ENCODE assay signal across 1 cellular context in genomic region chr1:87335175-87335992, GRCh38.
TF ChIP-seq lines count a peak whose summit lies in the region.

No MANE protein-coding gene starts in this region.

TF ChIP-seq in HEK293, 187 proteins besides CTCF, POLR2A, EP300 and RAD21 (continued from another document and continues in another):
- no peak for TF ChIP-seq GLI4 (tag by site-specific recombination; IDR thresholded peaks at IDR 0.05)
- no peak for TF ChIP-seq ZNF654 (tag by site-specific recombination; IDR thresholded peaks at IDR 0.05; ENCODE audit: low read depth)
- no peak for TF ChIP-seq ZNF404 (tag by site-specific recombination; IDR thresholded peaks at IDR 0.05)
- no peak for TF ChIP-seq ZNF16 (tag by site-specific recombination; IDR thresholded peaks at IDR 0.05; ENCODE audit: low read depth)
- TF ChIP-seq, protein P1, sequence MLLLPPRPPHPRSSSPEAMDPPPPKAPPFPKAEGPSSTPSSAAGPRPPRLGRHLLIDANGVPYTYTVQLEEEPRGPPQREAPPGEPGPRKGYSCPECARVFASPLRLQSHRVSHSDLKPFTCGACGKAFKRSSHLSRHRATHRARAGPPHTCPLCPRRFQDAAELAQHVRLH (tag by site-specific recombination; IDR thresholded peaks at IDR 0.05), result no peak
- TF ChIP-seq WT1 (tag by site-specific recombination; IDR thresholded peaks at IDR 0.05), result no peak; the same call in 1 of the 2 replicates
- no peak for TF ChIP-seq GLIS1 (tag by site-specific recombination; IDR thresholded peaks at IDR 0.05)
- TF ChIP-seq, protein P2, sequence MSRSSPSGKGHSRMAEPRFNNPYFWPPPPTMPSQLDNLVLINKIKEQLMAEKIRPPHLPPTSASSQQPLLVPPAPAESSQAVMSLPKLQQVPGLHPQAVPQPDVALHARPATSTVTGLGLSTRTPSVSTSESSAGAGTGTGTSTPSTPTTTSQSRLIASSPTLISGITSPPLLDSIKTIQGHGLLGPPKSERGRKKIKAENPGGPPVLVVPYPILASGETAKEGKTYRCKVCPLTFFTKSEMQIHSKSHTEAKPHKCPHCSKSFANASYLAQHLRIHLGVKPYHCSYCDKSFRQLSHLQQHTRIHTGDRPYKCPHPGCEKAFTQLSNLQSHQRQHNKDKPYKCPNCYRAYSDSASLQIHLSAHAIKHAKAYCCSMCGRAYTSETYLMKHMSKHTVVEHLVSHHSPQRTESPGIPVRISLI (tag by site-specific recombination; IDR thresholded peaks at IDR 0.05), result no peak
- TF ChIP-seq ZNF747 (tag by site-specific recombination; IDR thresholded peaks at IDR 0.05), result no peak
- TF ChIP-seq, protein P3, sequence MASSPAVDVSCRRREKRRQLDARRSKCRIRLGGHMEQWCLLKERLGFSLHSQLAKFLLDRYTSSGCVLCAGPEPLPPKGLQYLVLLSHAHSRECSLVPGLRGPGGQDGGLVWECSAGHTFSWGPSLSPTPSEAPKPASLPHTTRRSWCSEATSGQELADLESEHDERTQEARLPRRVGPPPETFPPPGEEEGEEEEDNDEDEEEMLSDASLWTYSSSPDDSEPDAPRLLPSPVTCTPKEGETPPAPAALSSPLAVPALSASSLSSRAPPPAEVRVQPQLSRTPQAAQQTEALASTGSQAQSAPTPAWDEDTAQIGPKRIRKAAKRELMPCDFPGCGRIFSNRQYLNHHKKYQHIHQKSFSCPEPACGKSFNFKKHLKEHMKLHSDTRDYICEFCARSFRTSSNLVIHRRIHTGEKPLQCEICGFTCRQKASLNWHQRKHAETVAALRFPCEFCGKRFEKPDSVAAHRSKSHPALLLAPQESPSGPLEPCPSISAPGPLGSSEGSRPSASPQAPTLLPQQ (tag by site-specific recombination; IDR thresholded peaks at IDR 0.05), result no peak
- no peak for TF ChIP-seq ZNF433 (tag by site-specific recombination; IDR thresholded peaks at IDR 0.05; ENCODE audit: low read depth)
- TF ChIP-seq ZNF555 (tag by site-specific recombination; conservative IDR thresholded peaks at IDR 0.05), result no peak
- no peak for TF ChIP-seq ZNF239 (tag by site-specific recombination; IDR thresholded peaks at IDR 0.05)
- TF ChIP-seq TRIM28 (IDR thresholded peaks at IDR 0.05; ENCODE audit: borderline replicate concordance, low read length), result no peak
- no peak for TF ChIP-seq MYNN (tag by site-specific recombination; IDR thresholded peaks at IDR 0.05; ENCODE audit: borderline replicate concordance)
- TF ChIP-seq ZNF777 (tag by site-specific recombination; IDR thresholded peaks at IDR 0.05; ENCODE audit: borderline replicate concordance), result no peak
- TF ChIP-seq ZNF843 (tag by site-specific recombination; IDR thresholded peaks at IDR 0.05), result no peak
- no peak for TF ChIP-seq SP3 (tag by site-specific recombination; IDR thresholded peaks at IDR 0.05)
- TF ChIP-seq ZBTB7A (tag by site-specific recombination; IDR thresholded peaks at IDR 0.05; ENCODE audit: low read depth), result no peak
- no peak for TF ChIP-seq MZF1 (tag by site-specific recombination; IDR thresholded peaks at IDR 0.05; ENCODE audit: borderline replicate concordance)
- no peak for TF ChIP-seq PRDM4 (tag by site-specific recombination; IDR thresholded peaks at IDR 0.05)
- no peak for TF ChIP-seq ZNF544 (tag by site-specific recombination; IDR thresholded peaks at IDR 0.05)
- TF ChIP-seq ZNF184 (tag by site-specific recombination; IDR thresholded peaks at IDR 0.05), result no peak
- no peak; the same call in 1 of the 2 replicates for TF ChIP-seq PRDM6 (tag by site-specific recombination; IDR thresholded peaks at IDR 0.05)
- no peak for TF ChIP-seq ZNF621 (tag by site-specific recombination; IDR thresholded peaks at IDR 0.05)
- TF ChIP-seq ZNF335 (tag by site-specific recombination; conservative IDR thresholded peaks at IDR 0.05), result peak; percentile 16
- TF ChIP-seq, protein P4, sequence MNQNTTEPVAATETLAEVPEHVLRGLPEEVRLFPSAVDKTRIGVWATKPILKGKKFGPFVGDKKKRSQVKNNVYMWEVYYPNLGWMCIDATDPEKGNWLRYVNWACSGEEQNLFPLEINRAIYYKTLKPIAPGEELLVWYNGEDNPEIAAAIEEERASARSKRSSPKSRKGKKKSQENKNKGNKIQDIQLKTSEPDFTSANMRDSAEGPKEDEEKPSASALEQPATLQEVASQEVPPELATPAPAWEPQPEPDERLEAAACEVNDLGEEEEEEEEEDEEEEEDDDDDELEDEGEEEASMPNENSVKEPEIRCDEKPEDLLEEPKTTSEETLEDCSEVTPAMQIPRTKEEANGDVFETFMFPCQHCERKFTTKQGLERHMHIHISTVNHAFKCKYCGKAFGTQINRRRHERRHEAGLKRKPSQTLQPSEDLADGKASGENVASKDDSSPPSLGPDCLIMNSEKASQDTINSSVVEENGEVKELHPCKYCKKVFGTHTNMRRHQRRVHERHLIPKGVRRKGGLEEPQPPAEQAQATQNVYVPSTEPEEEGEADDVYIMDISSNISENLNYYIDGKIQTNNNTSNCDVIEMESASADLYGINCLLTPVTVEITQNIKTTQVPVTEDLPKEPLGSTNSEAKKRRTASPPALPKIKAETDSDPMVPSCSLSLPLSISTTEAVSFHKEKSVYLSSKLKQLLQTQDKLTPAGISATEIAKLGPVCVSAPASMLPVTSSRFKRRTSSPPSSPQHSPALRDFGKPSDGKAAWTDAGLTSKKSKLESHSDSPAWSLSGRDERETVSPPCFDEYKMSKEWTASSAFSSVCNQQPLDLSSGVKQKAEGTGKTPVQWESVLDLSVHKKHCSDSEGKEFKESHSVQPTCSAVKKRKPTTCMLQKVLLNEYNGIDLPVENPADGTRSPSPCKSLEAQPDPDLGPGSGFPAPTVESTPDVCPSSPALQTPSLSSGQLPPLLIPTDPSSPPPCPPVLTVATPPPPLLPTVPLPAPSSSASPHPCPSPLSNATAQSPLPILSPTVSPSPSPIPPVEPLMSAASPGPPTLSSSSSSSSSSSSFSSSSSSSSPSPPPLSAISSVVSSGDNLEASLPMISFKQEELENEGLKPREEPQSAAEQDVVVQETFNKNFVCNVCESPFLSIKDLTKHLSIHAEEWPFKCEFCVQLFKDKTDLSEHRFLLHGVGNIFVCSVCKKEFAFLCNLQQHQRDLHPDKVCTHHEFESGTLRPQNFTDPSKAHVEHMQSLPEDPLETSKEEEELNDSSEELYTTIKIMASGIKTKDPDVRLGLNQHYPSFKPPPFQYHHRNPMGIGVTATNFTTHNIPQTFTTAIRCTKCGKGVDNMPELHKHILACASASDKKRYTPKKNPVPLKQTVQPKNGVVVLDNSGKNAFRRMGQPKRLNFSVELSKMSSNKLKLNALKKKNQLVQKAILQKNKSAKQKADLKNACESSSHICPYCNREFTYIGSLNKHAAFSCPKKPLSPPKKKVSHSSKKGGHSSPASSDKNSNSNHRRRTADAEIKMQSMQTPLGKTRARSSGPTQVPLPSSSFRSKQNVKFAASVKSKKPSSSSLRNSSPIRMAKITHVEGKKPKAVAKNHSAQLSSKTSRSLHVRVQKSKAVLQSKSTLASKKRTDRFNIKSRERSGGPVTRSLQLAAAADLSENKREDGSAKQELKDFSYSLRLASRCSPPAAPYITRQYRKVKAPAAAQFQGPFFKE (tag by site-specific recombination; IDR thresholded peaks at IDR 0.05; ENCODE audit: borderline replicate concordance), result no peak
- no peak for TF ChIP-seq ZNF18 (tag by site-specific recombination; IDR thresholded peaks at IDR 0.05)
- no peak for TF ChIP-seq KLF16 (tag by site-specific recombination; IDR thresholded peaks at IDR 0.05)
- TF ChIP-seq, protein P5, sequence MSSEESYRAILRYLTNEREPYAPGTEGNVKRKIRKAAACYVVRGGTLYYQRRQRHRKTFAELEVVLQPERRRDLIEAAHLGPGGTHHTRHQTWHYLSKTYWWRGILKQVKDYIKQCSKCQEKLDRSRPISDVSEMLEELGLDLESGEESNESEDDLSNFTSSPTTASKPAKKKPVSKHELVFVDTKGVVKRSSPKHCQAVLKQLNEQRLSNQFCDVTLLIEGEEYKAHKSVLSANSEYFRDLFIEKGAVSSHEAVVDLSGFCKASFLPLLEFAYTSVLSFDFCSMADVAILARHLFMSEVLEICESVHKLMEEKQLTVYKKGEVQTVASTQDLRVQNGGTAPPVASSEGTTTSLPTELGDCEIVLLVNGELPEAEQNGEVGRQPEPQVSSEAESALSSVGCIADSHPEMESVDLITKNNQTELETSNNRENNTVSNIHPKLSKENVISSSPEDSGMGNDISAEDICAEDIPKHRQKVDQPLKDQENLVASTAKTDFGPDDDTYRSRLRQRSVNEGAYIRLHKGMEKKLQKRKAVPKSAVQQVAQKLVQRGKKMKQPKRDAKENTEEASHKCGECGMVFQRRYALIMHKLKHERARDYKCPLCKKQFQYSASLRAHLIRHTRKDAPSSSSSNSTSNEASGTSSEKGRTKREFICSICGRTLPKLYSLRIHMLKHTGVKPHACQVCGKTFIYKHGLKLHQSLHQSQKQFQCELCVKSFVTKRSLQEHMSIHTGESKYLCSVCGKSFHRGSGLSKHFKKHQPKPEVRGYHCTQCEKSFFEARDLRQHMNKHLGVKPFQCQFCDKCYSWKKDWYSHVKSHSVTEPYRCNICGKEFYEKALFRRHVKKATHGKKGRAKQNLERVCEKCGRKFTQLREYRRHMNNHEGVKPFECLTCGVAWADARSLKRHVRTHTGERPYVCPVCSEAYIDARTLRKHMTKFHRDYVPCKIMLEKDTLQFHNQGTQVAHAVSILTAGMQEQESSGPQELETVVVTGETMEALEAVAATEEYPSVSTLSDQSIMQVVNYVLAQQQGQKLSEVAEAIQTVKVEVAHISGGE (tag by site-specific recombination; conservative IDR thresholded peaks at IDR 0.05; ENCODE audit: low read depth), result peak; percentile 56
- TF ChIP-seq ZNF350 (tag by site-specific recombination; IDR thresholded peaks at IDR 0.05), result no peak
- peak; percentile 6; the same call in 1 of the 2 replicates for TF ChIP-seq KLF1 (tag by site-specific recombination; IDR thresholded peaks at IDR 0.05)
- TF ChIP-seq ZNF221 (tag by site-specific recombination; IDR thresholded peaks at IDR 0.05; ENCODE audit: borderline replicate concordance), result no peak
- no peak for TF ChIP-seq ZNF302 (tag by site-specific recombination; IDR thresholded peaks at IDR 0.05; ENCODE audit: low read depth)
- 0 out of 2 replicates have a peak, but pooled peaks have one; percentile 16 for TF ChIP-seq KLF8 (tag by site-specific recombination; IDR thresholded peaks at IDR 0.05)
- TF ChIP-seq ZNF10 (tag by site-specific recombination; IDR thresholded peaks at IDR 0.05), result no peak
- no peak for TF ChIP-seq ZNF707 (tag by site-specific recombination; IDR thresholded peaks at IDR 0.05)
- no peak for TF ChIP-seq YY2 (tag by site-specific recombination; IDR thresholded peaks at IDR 0.05)
- TF ChIP-seq, protein P6, sequence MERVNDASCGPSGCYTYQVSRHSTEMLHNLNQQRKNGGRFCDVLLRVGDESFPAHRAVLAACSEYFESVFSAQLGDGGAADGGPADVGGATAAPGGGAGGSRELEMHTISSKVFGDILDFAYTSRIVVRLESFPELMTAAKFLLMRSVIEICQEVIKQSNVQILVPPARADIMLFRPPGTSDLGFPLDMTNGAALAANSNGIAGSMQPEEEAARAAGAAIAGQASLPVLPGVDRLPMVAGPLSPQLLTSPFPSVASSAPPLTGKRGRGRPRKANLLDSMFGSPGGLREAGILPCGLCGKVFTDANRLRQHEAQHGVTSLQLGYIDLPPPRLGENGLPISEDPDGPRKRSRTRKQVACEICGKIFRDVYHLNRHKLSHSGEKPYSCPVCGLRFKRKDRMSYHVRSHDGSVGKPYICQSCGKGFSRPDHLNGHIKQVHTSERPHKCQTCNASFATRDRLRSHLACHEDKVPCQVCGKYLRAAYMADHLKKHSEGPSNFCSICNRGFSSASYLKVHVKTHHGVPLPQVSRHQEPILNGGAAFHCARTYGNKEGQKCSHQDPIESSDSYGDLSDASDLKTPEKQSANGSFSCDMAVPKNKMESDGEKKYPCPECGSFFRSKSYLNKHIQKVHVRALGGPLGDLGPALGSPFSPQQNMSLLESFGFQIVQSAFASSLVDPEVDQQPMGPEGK (tag by site-specific recombination; IDR thresholded peaks at IDR 0.05), result no peak
